8 cellular contexts compared by ENCODE assay signal in the genomic region with DNA sequence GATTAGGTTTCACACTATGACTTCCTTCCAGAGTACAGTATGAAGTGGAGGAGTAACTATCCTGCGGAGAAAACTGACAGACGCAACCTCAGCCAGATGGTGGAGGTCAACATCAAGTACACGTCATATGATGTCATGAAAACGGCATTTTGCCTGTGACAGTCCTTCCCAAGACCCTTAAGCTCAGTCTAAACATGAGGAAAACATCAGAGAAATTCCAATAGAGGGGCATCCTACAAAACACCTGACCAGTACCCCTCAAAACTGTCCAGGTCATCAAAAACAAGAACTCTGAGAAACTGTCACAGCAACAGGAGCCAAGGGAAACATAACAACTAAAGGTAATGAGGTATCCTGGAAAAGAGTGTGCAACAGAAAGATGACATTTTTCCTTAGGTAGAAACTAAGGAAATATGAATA. TPM values are rescaled to one million over a fixed set of nuclear protein-coding genes. Genes with fewer than 3 reads are reported as not detected.
DNase-seq lines count a peak whose midpoint lies in the region; FAIRE-seq and TF ChIP-seq lines count a peak whose summit lies in the region.

No MANE protein-coding gene starts in this region.

- H3K36me3 ChIP-seq in bronchial epithelial cell (ENCODE audit: control insufficient read depth, insufficient read depth, low read length) = peaks cover 4% of the 10 kb centered on the region

- FAIRE-seq in bronchial epithelial cell (lab: Jason Lieb, UNC) = no peak

- DNase-seq in NCI-H748 (lab: John Stamatoyannopoulos, UW; ENCODE audit: unreplicated experiment) (peak; percentile 24), NCI-H748 treated with DMSO at 0.1 percent for 48 hours (lab: John Stamatoyannopoulos, UW) (no peak), NCI-H510A treated with DMSO at 0.1 percent for 48 hours (lab: John Stamatoyannopoulos, UW) (peak; percentile 63), bronchial epithelial cell (ENCODE audit: low read depth) (peak; percentile 43), renal cortical epithelial cell (ENCODE audit: low read depth) (peak; percentile 26), GOT3 (lab: John Stamatoyannopoulos, UW) (no peak), NCI-H187 treated with DMSO at 0.1 percent for 48 hours (lab: John Stamatoyannopoulos, UW) (no peak)
- no peak for DNase-seq in stimulated activated CD4-positive, alpha-beta T cell treated with anti-CD3 and anti-CD28 coated beads, Interleukin-12 subunit alpha, Interleukin-12 subunit beta, amount 100 ng/mL, for 4 hours

- no peaks in the 10 kb centered on the region for H3K27me3 ChIP-seq in bronchial epithelial cell (ENCODE audit: control insufficient read depth, insufficient read depth, low read length)

- no peak overlapping the region for H3K4me3 ChIP-seq in bronchial epithelial cell (ENCODE audit: low read depth, low read length)

- TF ChIP-seq CTCF in bronchial epithelial cell (IDR thresholded peaks at IDR 0.05; ENCODE audit: insufficient read depth, low read length, severe bottlenecking) = no peak

RNA-seq across cellular contexts. Expression of gene RNU4ATAC, which starts 1.7 kb away (rescaled TPM):
- total RNA-seq in bronchial epithelial cell (under 0.01 TPM in 2 replicates), renal cortical epithelial cell (under 0.01 TPM in 1 of 2 replicates, not detected in the other)

Comparison
In these comparisons a context has a peak if more than half of its experiments do, and no peak if none do; other contexts are left out.
1. DNase-seq: peak in NCI-H748 (single experiment), NCI-H510A treated with DMSO at 0.1 percent for 48 hours (single experiment), bronchial epithelial cell (single experiment) and renal cortical epithelial cell (single experiment); none in NCI-H748 treated with DMSO at 0.1 percent for 48 hours (single experiment), GOT3 (single experiment), NCI-H187 treated with DMSO at 0.1 percent for 48 hours (single experiment) and stimulated activated CD4-positive, alpha-beta T cell treated with anti-CD3 and anti-CD28 coated beads, Interleukin-12 subunit alpha, Interleukin-12 subunit beta, amount 100 ng/mL, for 4 hours (single experiment).